Comparison of ENCODE assay signal across 8 cellular contexts in the genomic region with DNA sequence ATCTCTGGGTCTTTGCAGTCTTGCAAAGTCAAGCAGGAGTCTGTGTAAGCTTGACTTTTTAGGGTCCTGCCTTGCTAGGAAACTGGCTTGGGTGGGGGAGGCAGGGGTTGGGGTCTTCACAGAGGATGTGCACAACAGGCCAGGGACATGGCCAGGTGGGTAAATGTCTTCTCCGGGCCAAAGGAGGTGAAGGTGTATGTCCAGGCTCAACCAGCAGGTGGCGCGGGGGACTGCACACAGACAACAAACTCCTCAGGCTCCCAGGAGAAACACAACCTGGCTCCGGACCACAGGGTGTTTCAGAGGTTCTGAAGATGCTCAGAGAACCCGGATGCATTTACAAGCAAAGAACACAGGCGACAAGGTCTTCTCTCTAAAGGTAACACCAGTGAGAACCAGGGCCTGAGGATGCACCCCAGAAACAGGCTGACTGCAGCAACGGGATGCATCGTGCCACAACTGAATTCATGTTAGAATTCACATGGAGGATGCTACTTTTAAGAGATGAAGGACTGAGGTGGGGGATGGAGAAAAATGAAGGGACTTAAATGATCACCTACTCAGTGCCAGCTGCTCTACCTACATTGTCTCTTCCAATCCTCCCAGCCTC. TPM values are rescaled to one million over a fixed set of nuclear protein-coding genes. Genes with fewer than 3 reads are reported as not detected.
DNase-seq lines count a peak whose midpoint lies in the region; ATAC-seq and TF ChIP-seq lines count a peak whose summit lies in the region.

No MANE protein-coding gene starts in this region.

- no peak overlapping the region for H3K4me3 ChIP-seq in right atrium auricular region

- H3K23ac ChIP-seq in H9 (ENCODE audit: insufficient read length, low read depth, low read length) = no peak overlapping the region

- intact Hi-C loops in activated naive CD4-positive, alpha-beta T cell treated with anti-CD3 and anti-CD28 coated beads for 36 hours (cut with micrococcal nuclease) = loop anchor here (1.0 to 5.0 kb wide), 3 partner anchors 53 to 223 kb away; no protein-coding TSS in a partner anchor

- peaks cover 24% of the 10 kb centered on the region for H3K27me3 Mint-ChIP-seq in H9 (ENCODE audit: low read depth)
- H3K27me3 Mint-ChIP-seq in activated naive CD4-positive, alpha-beta T cell treated with anti-CD3 and anti-CD28 coated beads for 36 hours (ENCODE audit: low read depth) = no peaks in the 10 kb centered on the region

- H3K36me3 Mint-ChIP-seq in H9 (ENCODE audit: insufficient read depth in 1 of 3, low read depth in 3 of 3) = no peaks in the 10 kb centered on the region; a peak in 2 of 7 replicates
- no peaks in the 10 kb centered on the region for H3K36me3 Mint-ChIP-seq in activated naive CD4-positive, alpha-beta T cell treated with anti-CD3 and anti-CD28 coated beads for 36 hours (ENCODE audit: low read depth)

- no peak overlapping the region for H4K8ac ChIP-seq in H9 (replicated peaks; ENCODE audit: insufficient read length, low read depth, low read length)

- H3K9me3 ChIP-seq in H9 (ENCODE audit: control insufficient read depth, low read depth, low read length) (no peaks in the 10 kb centered on the region), right atrium auricular region (no peaks in the 10 kb centered on the region)

- no peak overlapping the region for H4K5ac ChIP-seq in H9 (ENCODE audit: insufficient read length, low read depth, low read length)

- H3K4me1 Mint-ChIP-seq in H9 = peaks cover 50 to 60% of the 10 kb centered on the region in 2 experiments
- H3K4me1 Mint-ChIP-seq in activated naive CD4-positive, alpha-beta T cell treated with anti-CD3 and anti-CD28 coated beads for 36 hours (ENCODE audit: low read depth) = peaks cover 6% of the 10 kb centered on the region

- no peak overlapping the region for H3K14ac ChIP-seq in H9 (ENCODE audit: insufficient read depth, low read length)

- no peak overlapping the region for H2BK15ac ChIP-seq in H9 (ENCODE audit: low read depth, low read length)

- peak; percentile 82 for TF ChIP-seq CTCF in H9 (conservative IDR thresholded peaks at IDR 0.05)
- peak; percentile 58; the same call in 1 of the 2 replicates for TF ChIP-seq CTCF in RWPE1 (conservative IDR thresholded peaks at IDR 0.05; ENCODE audit: low read depth)
- peak; percentile 54 to 69 for TF ChIP-seq CTCF in right atrium auricular region (IDR thresholded peaks at IDR 0.05)

- H3K56ac ChIP-seq in H9 (ENCODE audit: insufficient read length, low read depth, low read length) = no peak overlapping the region

- H3K27ac Mint-ChIP-seq in H9 = peak overlapping the region in 1 of 3 experiments; percentile 14; a peak in 1 of 7 replicates
- no peak overlapping the region for H3K27ac Mint-ChIP-seq in activated naive CD4-positive, alpha-beta T cell treated with anti-CD3 and anti-CD28 coated beads for 36 hours

- H4K20me1 ChIP-seq in H9 (ENCODE audit: control insufficient read depth, insufficient read depth, insufficient read length) = no peaks in the 10 kb centered on the region

- CTCF ChIA-PET in RWPE1 (lab: Yijun Ruan, JAX) = interaction anchor here (0.6 to 0.8 kb wide), 6 partner anchors 25 to 220 kb away, joined by 3 to 5 read pairs (median 4); a partner anchor contains a TSS
- CTCF ChIA-PET in activated naive CD4-positive, alpha-beta T cell treated with anti-CD3 and anti-CD28 coated beads for 36 hours (lab: Charles Lee) = interaction anchor here (1.0 to 5.3 kb wide), 8 partner anchors 8 to 330 kb away, joined by 3 to 67 read pairs (median 4); no protein-coding TSS in a partner anchor

- no peak overlapping the region for H3K4me2 ChIP-seq in H9 (ENCODE audit: insufficient read depth, insufficient read length, low read length)

- no peak overlapping the region for H2AFZ ChIP-seq in H9 (ENCODE audit: low read length)

- DNase-seq in Ammon's horn (ENCODE audit: low spot score) (peak; percentile 37), H9 (peak; percentile 81), RWPE1 (ENCODE audit: low spot score) (peak; percentile 61), right atrium auricular region (ENCODE audit: low spot score) (no peak), NCI-H526 treated with DMSO at 0.1 percent for 48 hours (lab: John Stamatoyannopoulos, UW) (no peak)
- DNase-seq in activated naive CD4-positive, alpha-beta T cell treated with anti-CD3 and anti-CD28 coated beads for 36 hours = peak; percentile 73
- peak in 3 of 4 experiments; percentile 31 to 40 (median 35) for DNase-seq in stimulated activated CD4-positive, alpha-beta T cell treated with anti-CD3 and anti-CD28 coated beads, Interleukin-1b, Interleukin-23, amount 100 ng/mL, for 24 hours (ENCODE audit: low read depth in 4 of 4, low spot score in 1 of 4)

- H2BK20ac ChIP-seq in H9 (ENCODE audit: low read depth, low read length, poor library complexity, severe bottlenecking) = no peak overlapping the region

- no CpG with 5 or more reads among the region's 8 CpGs for WGBS in H9 (ENCODE audit: extremely low coverage, insufficient read length, low lambda C conversion rate)

- no peaks in the 10 kb centered on the region for H3K79me2 ChIP-seq in H9 (ENCODE audit: insufficient read depth, low read length)

- no peak overlapping the region for H4K91ac ChIP-seq in H9 (ENCODE audit: insufficient read length, low read depth, low read length)

- H3K27me3 ChIP-seq in H9 (ENCODE audit: insufficient read depth, low read length) = no peaks in the 10 kb centered on the region
- H3K27me3 ChIP-seq in right atrium auricular region = no peaks in the 10 kb centered on the region

- H2BK120ac ChIP-seq in H9 (ENCODE audit: low read depth, low read length, poor library complexity, severe bottlenecking) = no peak overlapping the region

- H3K18ac ChIP-seq in H9 (ENCODE audit: insufficient read length, low read depth, low read length) = no peak overlapping the region

- H3K9ac ChIP-seq in H9 (ENCODE audit: extremely low read depth, insufficient read length, low read length) = no peak overlapping the region

- H3K36me3 ChIP-seq in right atrium auricular region = no peaks in the 10 kb centered on the region

- no peak overlapping the region for H2BK12ac ChIP-seq in H9 (ENCODE audit: insufficient read length, low read depth, low read length)

- H3K9me3 Mint-ChIP-seq in H9 = peaks cover 0 to 3% of the 10 kb centered on the region in 2 experiments; a peak in 2 of 5 replicates
- no peaks in the 10 kb centered on the region for H3K9me3 Mint-ChIP-seq in activated naive CD4-positive, alpha-beta T cell treated with anti-CD3 and anti-CD28 coated beads for 36 hours

- H2BK5ac ChIP-seq in H9 (ENCODE audit: insufficient read length, low read length) = no peak overlapping the region

- no peak for ATAC-seq in HG02884 (IDR thresholded peaks at IDR 0.05; ENCODE audit: unreplicated experiment)

- H3K79me1 ChIP-seq in H9 (ENCODE audit: insufficient read depth, low read depth, low read length, poor library complexity, severe bottlenecking) = no peaks in the 10 kb centered on the region

- H3K23me2 ChIP-seq in H9 (ENCODE audit: insufficient read length, low read depth, low read length, poor library complexity, severe bottlenecking) = peaks cover 4% of the 10 kb centered on the region

- H2AK5ac ChIP-seq in H9 (ENCODE audit: insufficient read length, low read length) = no peak overlapping the region

- POLR2A ChIA-PET in RWPE1 (lab: Yijun Ruan, JAX; ENCODE audit: low non-redundant PET) = interaction anchor here (0.7 kb wide), 1 partner anchor 54 kb away, joined by 4 read pairs; no protein-coding TSS in a partner anchor

- no peak overlapping the region for H3K4me3 Mint-ChIP-seq in H9
- H3K4me3 Mint-ChIP-seq in activated naive CD4-positive, alpha-beta T cell treated with anti-CD3 and anti-CD28 coated beads for 36 hours = no peak overlapping the region

- no peak overlapping the region for H3T11ph ChIP-seq in H9 (ENCODE audit: low read length)

- no peak overlapping the region for H3K4ac ChIP-seq in H9 (ENCODE audit: low read depth, low read length)

- no peak overlapping the region for H3K27ac ChIP-seq in H9 (ENCODE audit: insufficient read length, low read depth, low read length)
- peak overlapping the region; percentile 99 for H3K27ac ChIP-seq in RWPE1
- H3K27ac ChIP-seq in right atrium auricular region = no peak overlapping the region

- H3K4me1 ChIP-seq in H9 (ENCODE audit: insufficient read depth, low read length) (peaks cover 5% of the 10 kb centered on the region; the same call in 1 of the 2 replicates), right atrium auricular region (peaks cover 0 to 79% of the 10 kb centered on the region in 2 donors)

RNA-seq across cellular contexts. Expression of a gene that starts 56.0 kb away (rescaled TPM):
- total RNA-seq in H9 (2021) (48.5 and 49.5 TPM in 2 replicates), right atrium auricular region (10 to 100 TPM; 26.1 to 28.1 TPM)
- total RNA-seq in activated naive CD4-positive, alpha-beta T cell treated with anti-CD3 and anti-CD28 coated beads for 36 hours = 1 to 10 TPM in 1 of 2 experiments, under 1 TPM in 1; 0.48 to 1.1 TPM

Comparison
In these comparisons a context has a peak if more than half of its experiments do, and no peak if none do; other contexts are left out.
1. DNase-seq: peak in Ammon's horn (single experiment), H9 (single experiment), RWPE1 (single experiment), activated naive CD4-positive, alpha-beta T cell treated with anti-CD3 and anti-CD28 coated beads for 36 hours (single experiment) and stimulated activated CD4-positive, alpha-beta T cell treated with anti-CD3 and anti-CD28 coated beads, Interleukin-1b, Interleukin-23, amount 100 ng/mL, for 24 hours (3 of 4); none in right atrium auricular region (single experiment) and NCI-H526 treated with DMSO at 0.1 percent for 48 hours (single experiment).
2. RNA of a gene that starts 56.0 kb away (total RNA-seq): 48.5 to 49.5 TPM in H9 and 26.1 to 28.1 TPM in right atrium auricular region; 0.48 to 1.1 TPM in activated naive CD4-positive, alpha-beta T cell treated with anti-CD3 and anti-CD28 coated beads for 36 hours; every median in the first group is over 10 times any median in the second.
3. Peak in every context shown above with its lines, with median percentiles within 50 percentile points of each other: CTCF ChIP-seq.